Comparison of ENCODE assay signal across 2 cellular contexts in the genomic region with DNA sequence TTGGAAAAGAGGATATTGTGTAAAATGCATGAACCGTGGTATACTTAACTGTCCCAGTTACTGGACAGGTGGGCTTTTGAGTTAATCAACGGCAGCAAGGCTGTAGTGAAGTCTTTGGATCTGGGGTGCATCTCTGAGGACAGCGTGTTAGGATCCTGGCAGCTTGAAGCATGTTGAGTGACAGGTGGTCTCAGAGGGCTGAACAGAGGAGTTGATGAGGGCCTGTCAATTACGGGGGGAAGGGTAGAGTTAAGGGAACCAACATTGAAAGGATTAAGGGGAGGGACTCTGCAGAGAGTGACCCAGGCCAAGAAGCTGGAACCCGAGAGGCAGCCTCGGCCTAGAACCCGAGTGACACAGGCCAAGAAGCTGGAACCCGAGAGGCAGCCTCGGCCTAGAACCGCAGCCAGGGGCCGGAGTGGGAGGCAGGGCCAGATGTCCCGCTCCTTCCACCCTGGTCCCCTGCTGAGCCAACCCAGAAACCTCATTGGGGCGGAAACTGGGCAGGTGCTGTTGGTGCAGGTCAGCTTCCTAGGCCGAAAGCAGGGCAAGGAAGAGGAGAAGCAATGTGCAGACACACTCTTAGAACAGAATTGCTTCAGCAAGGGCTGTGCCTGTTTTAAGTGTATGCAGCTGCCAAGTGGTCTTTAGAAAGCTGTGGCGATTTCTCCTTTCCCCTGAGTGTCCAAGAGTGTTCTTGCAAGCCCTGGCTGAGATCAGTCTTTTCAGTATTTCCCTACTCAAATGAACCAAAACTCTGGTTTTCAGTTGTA.
TF ChIP-seq lines count a peak whose summit lies in the region.

No MANE protein-coding gene starts in this region.

TF ChIP-seq in GM12891, 5 proteins besides CTCF, POLR2A, EP300 and RAD21:
- peak; percentile 27; the same call in 1 of the 2 replicates for TF ChIP-seq POLR2AphosphoS5 (IDR thresholded peaks at IDR 0.05; ENCODE audit: low read depth, low read length)
- TF ChIP-seq POU2F2 (IDR thresholded peaks at IDR 0.05; ENCODE audit: low read depth, low read length) = no peak
- no peak for TF ChIP-seq PAX5 (IDR thresholded peaks at IDR 0.05; ENCODE audit: insufficient read depth, low read length, severe bottlenecking)
- TF ChIP-seq SPI1 (IDR thresholded peaks at IDR 0.05; ENCODE audit: low read depth, low read length) = no peak

TF ChIP-seq in H1, 55 proteins besides CTCF, POLR2A, EP300 and RAD21:
- no peak for TF ChIP-seq BRCA1 (IDR thresholded peaks at IDR 0.05; ENCODE audit: low read depth, low read length)
- no peak for TF ChIP-seq SRF (IDR thresholded peaks at IDR 0.05; ENCODE audit: low read depth, low read length)
- TF ChIP-seq, protein P1, sequence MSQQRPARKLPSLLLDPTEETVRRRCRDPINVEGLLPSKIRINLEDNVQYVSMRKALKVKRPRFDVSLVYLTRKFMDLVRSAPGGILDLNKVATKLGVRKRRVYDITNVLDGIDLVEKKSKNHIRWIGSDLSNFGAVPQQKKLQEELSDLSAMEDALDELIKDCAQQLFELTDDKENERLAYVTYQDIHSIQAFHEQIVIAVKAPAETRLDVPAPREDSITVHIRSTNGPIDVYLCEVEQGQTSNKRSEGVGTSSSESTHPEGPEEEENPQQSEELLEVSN (IDR thresholded peaks at IDR 0.05) = no peak
- TF ChIP-seq TAF7 (optimal IDR thresholded peaks at IDR 0.05; ENCODE audit: borderline replicate concordance, low read depth, low read length) = no peak
- TF ChIP-seq BACH1 (IDR thresholded peaks at IDR 0.05; ENCODE audit: low read length) = no peak
- TF ChIP-seq SUZ12 (IDR thresholded peaks at IDR 0.05; ENCODE audit: low read length) = no peak
- no peak for TF ChIP-seq GABPA (IDR thresholded peaks at IDR 0.05; ENCODE audit: borderline replicate concordance, insufficient read depth, low read length)
- TF ChIP-seq CHD1 (IDR thresholded peaks at IDR 0.05; ENCODE audit: low read depth, low read length) = no peak
- no peak for TF ChIP-seq TAF1 (IDR thresholded peaks at IDR 0.05; ENCODE audit: low read depth, low read length)
- no peak for TF ChIP-seq CBX5 (IDR thresholded peaks at IDR 0.05; ENCODE audit: low read depth, low read length)
